8 cellular contexts compared by ENCODE assay signal in genomic region chr12:46474385-46474784, GRCh38.
DNase-seq lines count a peak whose midpoint lies in the region; ATAC-seq, FAIRE-seq and TF ChIP-seq lines count a peak whose summit lies in the region.
"Not testable (repeated sequence)": the region's sequence is repeated elsewhere in the genome, so short reads cannot be mapped to it uniquely, and the experiment has no call there.

No MANE protein-coding gene starts in this region.

- DNase-seq in Peyer's patch; GM12878 (ENCODE audit: low read depth, low spot score); esophagus muscularis mucosa (ENCODE audit: extremely low spot score); left lung; osteoblast (ENCODE audit: insufficient read length, low spot score, missing footprints); smooth muscle cell (lab: John Stamatoyannopoulos, UW; ENCODE audit: unreplicated experiment): not testable (repeated sequence)

- 96% methylated on average over 9 of the region's 9 CpGs for WGBS in GM12878 (ENCODE audit: insufficient coverage, insufficient replicate concordance, low lambda C conversion rate, missing lambda C conversion rate)
- WGBS in esophagus muscularis mucosa = 87% methylated on average over 9 of the region's 9 CpGs
- 85% methylated on average over 9 of the region's 9 CpGs for WGBS in smooth muscle cell (ENCODE audit: low lambda C conversion rate)
- WGBS in urinary bladder = 74% methylated on average over 9 of the region's 9 CpGs

- not testable (repeated sequence) for TF ChIP-seq CTCF in Peyer's patch (IDR thresholded peaks at IDR 0.05); GM12878 (IDR thresholded peaks at IDR 0.05 in 2 of 3, conservative IDR thresholded peaks at IDR 0.05 in 1 of 3; ENCODE audit: control insufficient read depth in 2 of 3, extremely low read depth in 1 of 3, insufficient read depth in 1 of 3, low read depth in 3 of 3, low read length in 3 of 3); esophagus muscularis mucosa (IDR thresholded peaks at IDR 0.05); left lung (IDR thresholded peaks at IDR 0.05); osteoblast (IDR thresholded peaks at IDR 0.05; ENCODE audit: extremely low read depth, low read depth, low read length); smooth muscle cell (IDR thresholded peaks at IDR 0.05; ENCODE audit: borderline replicate concordance, insufficient read depth, poor library complexity, severe bottlenecking)

- in situ Hi-C loops in GM12878 (cut with MboI) = not testable (repeated sequence)

- H4K20me1 ChIP-seq in BLaER1 treated with 17β-estradiol and CSF1 and Interleukin-3, amounts not matched to agents 10 nM and 100 nM; GM12878 (ENCODE audit: control insufficient read depth, insufficient read depth); osteoblast (ENCODE audit: insufficient read depth, low read length); smooth muscle cell (ENCODE audit: low read depth): not testable (repeated sequence)

- not testable (repeated sequence) for TF ChIP-seq RAD21 in GM12878 (IDR thresholded peaks at IDR 0.05; ENCODE audit: insufficient read depth, low read depth, low read length)

- H3K36me3 ChIP-seq in BLaER1 treated with 17β-estradiol and CSF1 and Interleukin-3, amounts not matched to agents 10 nM and 100 nM; Peyer's patch; GM12878 (ENCODE audit: control insufficient read depth in 2 of 2, insufficient read depth in 2 of 2, low read length in 1 of 2); esophagus muscularis mucosa; left lung; osteoblast (ENCODE audit: insufficient read depth, low read length); smooth muscle cell (ENCODE audit: low read depth); urinary bladder (ENCODE audit: insufficient read depth): not testable (repeated sequence)

- not testable (repeated sequence) for ATAC-seq in GM12878
- peak; percentile 37 for ATAC-seq in left lung

- peaks cover 19 to 62% (median 36%) of the 10 kb centered on the region in 10 experiments for H3K4me1 ChIP-seq in BLaER1 treated with 17β-estradiol and CSF1 and Interleukin-3, amounts not matched to agents 10 nM and 100 nM
- H3K4me1 ChIP-seq in Peyer's patch = peaks cover 0 to 31% (median 3%) of the 10 kb centered on the region in 4 donors
- not testable (repeated sequence) for H3K4me1 ChIP-seq in GM12878 (ENCODE audit: control insufficient read depth, insufficient read depth, low read length); urinary bladder (ENCODE audit: insufficient read depth)
- H3K4me1 ChIP-seq in esophagus muscularis mucosa = peaks cover 26 to 31% (median 29%) of the 10 kb centered on the region in 4 donors
- H3K4me1 ChIP-seq in left lung = peaks cover 18 to 26% of the 10 kb centered on the region in 2 donors
- peaks cover 44% of the 10 kb centered on the region for H3K4me1 ChIP-seq in osteoblast (ENCODE audit: insufficient read depth, low read length)
- peaks cover 18% of the 10 kb centered on the region for H3K4me1 ChIP-seq in smooth muscle cell (ENCODE audit: low read depth)

- POLR2A ChIA-PET in GM12878 (lab: Charles Lee) = interaction anchor here (1.0 to 1.4 kb wide), 5 partner anchors 82 to 140 kb away, joined by 3 to 5 read pairs (median 4); no protein-coding TSS in a partner anchor

- RAD21 ChIA-PET in GM12878 (lab: Charles Lee; ENCODE audit: unreplicated experiment) = interaction anchor here (0.7 to 3.2 kb wide), 14 partner anchors 9 to 187 kb away, joined by 3 to 25 read pairs (median 4); no protein-coding TSS in a partner anchor

- SMC1A ChIA-PET in GM12878 (lab: Charles Lee; ENCODE audit: uncharacterized antibody, unreplicated experiment) = interaction anchor here (0.9 to 3.4 kb wide), 22 partner anchors 10 to 200 kb away, joined by 3 to 26 read pairs (median 4); no protein-coding TSS in a partner anchor

- not testable (repeated sequence) for H3K79me2 ChIP-seq in GM12878 (ENCODE audit: control insufficient read depth, insufficient read depth, low read length); osteoblast (ENCODE audit: insufficient read depth, low read length); smooth muscle cell (ENCODE audit: low read depth)

- BruUV-seq in GM12878 (replicated peaks; lab: Mats Ljungman, UMichigan) = not testable (repeated sequence)

- H3F3A ChIP-seq in smooth muscle cell (ENCODE audit: low read depth) = peaks cover 29% of the 10 kb centered on the region

- H3K9ac ChIP-seq in BLaER1 treated with 17β-estradiol and CSF1 and Interleukin-3, amounts not matched to agents 10 nM and 100 nM = peak overlapping the region in 9 of 11 experiments; percentile 29 to 74 (median 72); a peak in 13 of 22 replicates
- H3K9ac ChIP-seq in GM12878 (ENCODE audit: control insufficient read depth, insufficient read depth, low read length); smooth muscle cell (ENCODE audit: low read depth): not testable (repeated sequence)

- H3K27me3 ChIP-seq in BLaER1 treated with 17β-estradiol and CSF1 and Interleukin-3, amounts not matched to agents 10 nM and 100 nM; Peyer's patch; GM12878 (replicated peaks in 1 of 2; ENCODE audit: control insufficient read depth in 2 of 2, insufficient read depth in 2 of 2, low read length in 1 of 2); esophagus muscularis mucosa; left lung; osteoblast (ENCODE audit: insufficient read depth, low read length); smooth muscle cell (ENCODE audit: low read depth): not testable (repeated sequence)

- not testable (repeated sequence) for H3K9me3 ChIP-seq in BLaER1 treated with 17β-estradiol and CSF1 and Interleukin-3, amounts not matched to agents 10 nM and 100 nM (replicated peaks in 1 of 11); Peyer's patch; GM12878 (replicated peaks; ENCODE audit: control insufficient read depth, insufficient read depth, low read length); esophagus muscularis mucosa; left lung; osteoblast (ENCODE audit: low read depth, low read length); smooth muscle cell (replicated peaks; ENCODE audit: low read depth)

- intact Hi-C loops in GM12878 (cut with micrococcal nuclease; ENCODE audit: unreplicated experiment) = loop anchor here (5.0 kb wide), 1 partner anchor 102 kb away; the partner anchor contains the start of gene SLC38A2
- intact Hi-C loops in esophagus muscularis mucosa (cut with DNase I); left lung (cut with DNase I): not testable (repeated sequence)

- CTCF ChIA-PET in GM12878 (lab: Yijun Ruan, JAX) = interaction anchor here (0.7 to 1.9 kb wide), 7 partner anchors 9 to 110 kb away, joined by 3 to 4 read pairs (median 4); no protein-coding TSS in a partner anchor

- TF ChIP-seq EP300 in GM12878 (IDR thresholded peaks at IDR 0.05; ENCODE audit: borderline replicate concordance in 1 of 2, control insufficient read depth in 1 of 2, low read depth in 2 of 2, low read length in 2 of 2); esophagus muscularis mucosa (IDR thresholded peaks at IDR 0.05): not testable (repeated sequence)

- 0 out of 20 replicates have a peak overlapping the region, but pooled peaks of 1 of the 10 experiments have one; percentile 6 for H3K4me3 ChIP-seq in BLaER1 treated with 17β-estradiol and CSF1 and Interleukin-3, amounts not matched to agents 10 nM and 100 nM
- H3K4me3 ChIP-seq in Peyer's patch; GM12878; esophagus muscularis mucosa; left lung; osteoblast (ENCODE audit: insufficient read depth, low read length); smooth muscle cell; urinary bladder (ENCODE audit: low read depth, low read length): not testable (repeated sequence)

- peak overlapping the region; percentile 46 to 92 (median 87); a peak in 21 of 22 replicates for H3K27ac ChIP-seq in BLaER1 treated with 17β-estradiol and CSF1 and Interleukin-3, amounts not matched to agents 10 nM and 100 nM
- H3K27ac ChIP-seq in Peyer's patch (peak overlapping the region; percentile 12 to 78 (median 20)), GM12878 (ENCODE audit: control insufficient read depth, insufficient read depth) (peak overlapping the region; percentile 63; the same call in 1 of the 2 replicates), esophagus muscularis mucosa (replicated peaks in 1 of 4) (peak overlapping the region; percentile 67 to 73 (median 70)), left lung (peak overlapping the region; percentile 79 to 85), osteoblast (ENCODE audit: low read depth, low read length) (peak overlapping the region; percentile 91), smooth muscle cell (ENCODE audit: low read depth) (peak overlapping the region; percentile 95), urinary bladder (ENCODE audit: low read depth) (peak overlapping the region; percentile 60)

- not testable (repeated sequence) for FAIRE-seq in GM12878 (lab: Jason Lieb, UNC)

- H3K4me2 ChIP-seq in BLaER1 treated with 17β-estradiol and CSF1 and Interleukin-3, amounts not matched to agents 10 nM and 100 nM = peak overlapping the region; percentile 24 to 76 (median 62); a peak in 20 of 22 replicates
- H3K4me2 ChIP-seq in GM12878 (ENCODE audit: control insufficient read depth, insufficient read depth) = not testable (repeated sequence)
- H3K4me2 ChIP-seq in osteoblast (ENCODE audit: insufficient read depth, low read length) (peak overlapping the region; percentile 80), smooth muscle cell (peak overlapping the region; percentile 81)

- H2AFZ ChIP-seq in GM12878 (ENCODE audit: control insufficient read depth, low read depth, low read length); osteoblast (ENCODE audit: low read length): not testable (repeated sequence)
- peak overlapping the region; percentile 88 for H2AFZ ChIP-seq in smooth muscle cell (ENCODE audit: low read depth)

- TF ChIP-seq POLR2A in Peyer's patch (IDR thresholded peaks at IDR 0.05); GM12878 (IDR thresholded peaks at IDR 0.05; ENCODE audit: low read depth, low read length); esophagus muscularis mucosa (IDR thresholded peaks at IDR 0.05; ENCODE audit: low read depth): not testable (repeated sequence)

Comparison
In these comparisons a context has a peak if more than half of its experiments do, and no peak if none do; other contexts are left out.
1. H3K27ac ChIP-seq: peak in every context shown above with its lines; median percentile 95 in smooth muscle cell; 91 in osteoblast; 87 in BLaER1 treated with 17β-estradiol and CSF1 and Interleukin-3, amounts not matched to agents 10 nM and 100 nM; 82 in left lung; 70 in esophagus muscularis mucosa; 63 in GM12878; 60 in urinary bladder; 20 in Peyer's patch.